8 cellular contexts compared by ENCODE assay signal in the genomic region with DNA sequence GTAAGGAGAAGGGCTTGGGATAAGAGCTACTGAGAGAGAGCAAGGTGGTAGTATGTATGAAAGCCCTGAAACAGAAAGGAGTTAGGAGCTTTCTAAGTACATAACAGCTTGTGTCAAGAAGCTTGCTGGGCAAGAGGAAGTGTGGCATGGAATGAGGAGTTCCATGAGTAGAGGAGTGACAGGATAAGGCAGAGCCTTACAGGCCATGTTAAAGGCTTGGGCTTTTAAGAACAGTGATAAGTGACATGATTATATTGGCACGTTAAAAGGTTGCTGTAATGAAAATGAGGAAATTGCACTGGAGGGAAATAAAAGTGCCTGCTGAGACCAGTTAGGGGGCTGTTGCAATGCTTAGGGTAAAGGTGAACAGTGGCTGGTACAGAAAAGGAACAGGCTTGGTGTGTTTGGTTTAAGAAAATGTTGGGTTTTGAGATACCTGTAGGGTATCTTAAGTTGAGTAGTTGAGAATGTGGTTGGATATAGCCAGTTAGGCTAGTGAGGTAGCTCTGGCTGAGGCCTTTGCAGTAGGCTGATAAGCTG. TPM values are rescaled to one million over a fixed set of nuclear protein-coding genes. Genes with fewer than 3 reads are reported as not detected.
DNase-seq lines count a peak whose midpoint lies in the region; ATAC-seq and TF ChIP-seq lines count a peak whose summit lies in the region.

No MANE protein-coding gene starts in this region.

- peaks cover 18% of the 10 kb centered on the region for H3K4me1 ChIP-seq in CD8-positive, alpha-beta memory T cell (ENCODE audit: insufficient read depth, low read length)
- H3K4me1 ChIP-seq in mucosa of descending colon (ENCODE audit: low read depth) = peaks cover 21% of the 10 kb centered on the region

- H3K9me3 Mint-ChIP-seq in CD8-positive, alpha-beta memory T cell = no peaks in the 10 kb centered on the region

- H3K4me3 Mint-ChIP-seq in CD8-positive, alpha-beta memory T cell = no peak overlapping the region

- ATAC-seq in HG03135 (IDR thresholded peaks at IDR 0.05; ENCODE audit: unreplicated experiment) (peak; percentile 45), mucosa of descending colon (peak; percentile 89), HG03521 (IDR thresholded peaks at IDR 0.05; ENCODE audit: unreplicated experiment) (no peak), HG02678 (IDR thresholded peaks at IDR 0.05; ENCODE audit: unreplicated experiment) (no peak)

- peak overlapping the region in 5 of 8 donors; percentile 2 to 64 (median 24) for H3K27ac Mint-ChIP-seq in CD8-positive, alpha-beta memory T cell

- DNase-seq in CD8-positive, alpha-beta memory T cell = no peak
- peak; percentile 19 to 28 for DNase-seq in cardiac fibroblast (ENCODE audit: low read depth in 2 of 2)
- no peak for DNase-seq in mucosa of descending colon
- DNase-seq in activated gamma-delta T cell (lab: John Stamatoyannopoulos, UW) = no peak
- no peak for DNase-seq in T-helper 9 cell

- no peak overlapping the region for H3K4me3 ChIP-seq in CD8-positive, alpha-beta memory T cell (ENCODE audit: low read length)
- H3K4me3 ChIP-seq in cardiac fibroblast (replicated peaks in 1 of 2; ENCODE audit: low read depth in 2 of 2, low read length in 2 of 2) (no peak overlapping the region), mucosa of descending colon (no peak overlapping the region)

- peaks cover 52 to 78% (median 75%) of the 10 kb centered on the region in 3 donors for H3K4me1 Mint-ChIP-seq in CD8-positive, alpha-beta memory T cell

- CTCF ChIA-PET in CD8-positive, alpha-beta memory T cell (lab: Charles Lee) = no interaction called here

- TF ChIP-seq CTCF in cardiac fibroblast (IDR thresholded peaks at IDR 0.05; ENCODE audit: low read depth, low read length) = no peak
- no peak for TF ChIP-seq CTCF in mucosa of descending colon (IDR thresholded peaks at IDR 0.05)

- peaks cover 0 to 2% of the 10 kb centered on the region in 2 donors for H3K27me3 Mint-ChIP-seq in CD8-positive, alpha-beta memory T cell

- H3K27ac ChIP-seq in CD8-positive, alpha-beta memory T cell (ENCODE audit: low read depth, low read length) = no peak overlapping the region

- no peaks in the 10 kb centered on the region for H3K27me3 ChIP-seq in CD8-positive, alpha-beta memory T cell (ENCODE audit: insufficient read depth, low read length, poor library complexity, severe bottlenecking)

- no peaks in the 10 kb centered on the region for H3K9me3 ChIP-seq in CD8-positive, alpha-beta memory T cell (ENCODE audit: low read length)
- H3K9me3 ChIP-seq in mucosa of descending colon = no peaks in the 10 kb centered on the region

- intact Hi-C loops in mucosa of descending colon (cut with DNase I, micrococcal nuclease) = no loop called here

- POLR2A ChIA-PET in CD8-positive, alpha-beta memory T cell (lab: Charles Lee) = no interaction called here

- H3K36me3 ChIP-seq in CD8-positive, alpha-beta memory T cell (ENCODE audit: insufficient read depth, low read length) = no peaks in the 10 kb centered on the region
- H3K36me3 ChIP-seq in mucosa of descending colon (ENCODE audit: low read depth) = no peaks in the 10 kb centered on the region

- peaks cover 0 to 3% (median 0%) of the 10 kb centered on the region in 3 donors for H3K36me3 Mint-ChIP-seq in CD8-positive, alpha-beta memory T cell

RNA-seq across cellular contexts. Expression of gene MEF2A, which starts 49.0 kb away (rescaled TPM):
- total RNA-seq in CD8-positive, alpha-beta memory T cell = 10 to 100 TPM; 21.1 to 22.4 TPM
- polyA plus RNA-seq in CD8-positive, alpha-beta memory T cell = 15.3 TPM
- total RNA-seq in mucosa of descending colon = 10 to 100 TPM; 33.5 to 61.7 (median 34.7) TPM

Comparison
In these comparisons a context has a peak if more than half of its experiments do, and no peak if none do; other contexts are left out.
1. DNase-seq: peak in cardiac fibroblast (2 of 2); none in CD8-positive, alpha-beta memory T cell (0 of 5), mucosa of descending colon (0 of 3), activated gamma-delta T cell (single experiment) and T-helper 9 cell (single experiment).
2. ATAC-seq: peak in HG03135 (single experiment) and mucosa of descending colon (single experiment); none in HG03521 (single experiment) and HG02678 (single experiment).